In genomic region chr5:126002222-126002897, GRCh38 we compare ENCODE assay signal across 9 cellular contexts.
DNase-seq lines count a peak whose midpoint lies in the region; ATAC-seq, FAIRE-seq and TF ChIP-seq lines count a peak whose summit lies in the region.
"Had no signal": no experiment of that assay in that cellular context is flagged by ENCODE, and none has a peak within 500 bp of the region (broad histone marks: within the 10 kb centered on the region; RNA-seq: fewer than 3 reads in every experiment).

No MANE protein-coding gene starts in this region.

- no peak for ATAC-seq in GM21528 (IDR thresholded peaks at IDR 0.05; ENCODE audit: low FRiP score, unreplicated experiment)
- ATAC-seq in GM18907 (IDR thresholded peaks at IDR 0.05; ENCODE audit: unreplicated experiment), result no peak

- no peaks in the 10 kb centered on the region for H3K9me3 ChIP-seq in kidney (ENCODE audit: control insufficient read depth in 1 of 2, low read length in 2 of 2)

- H3K27ac ChIP-seq in brain microvascular endothelial cell, result peak overlapping the region; percentile 80
- H3K27ac ChIP-seq in kidney (ENCODE audit: low read depth in 2 of 2, low read length in 2 of 2), result peak overlapping the region; percentile 55 to 70
- peak overlapping the region; percentile 37 for H3K27ac ChIP-seq in substantia nigra (ENCODE audit: low read depth, low read length, poor library complexity, severe bottlenecking)

- peaks cover 5 to 15% of the 10 kb centered on the region in 2 donors for H3K4me1 ChIP-seq in kidney (ENCODE audit: control insufficient read depth in 1 of 2, insufficient read depth in 1 of 2, low read depth in 1 of 2, low read length in 2 of 2)

- intact Hi-C loops in kidney (cut with DNase I), result no loop called here

- no peaks in the 10 kb centered on the region for H3K36me3 ChIP-seq in brain microvascular endothelial cell (replicated peaks)
- no peaks in the 10 kb centered on the region for H3K36me3 ChIP-seq in kidney (ENCODE audit: control insufficient read depth in 1 of 2, insufficient read depth in 2 of 2, low read length in 2 of 2)

- H3K4me3 ChIP-seq in brain microvascular endothelial cell (ENCODE audit: low read depth, low read length) (no peak overlapping the region), kidney (ENCODE audit: low read length in 2 of 2) (no peak overlapping the region)

- in situ Hi-C loops in brain microvascular endothelial cell (cut with HindIII; ENCODE audit: low pct_ligation_motif_present, low sequenced_read_pairs), result no loop called here

- TF ChIP-seq CTCF in brain microvascular endothelial cell (IDR thresholded peaks at IDR 0.05; ENCODE audit: low read depth, low read length, missing control alignments), result no peak
- TF ChIP-seq CTCF in kidney (IDR thresholded peaks at IDR 0.05; ENCODE audit: borderline replicate concordance, extremely low read depth, insufficient read depth), result no peak

- DNase-seq in HS-5 (ENCODE audit: low read depth), result peak; percentile 47
- peak; percentile 90 for DNase-seq in brain microvascular endothelial cell
- DNase-seq in kidney, result peak; percentile 86
- DNase-seq in substantia nigra (lab: John Stamatoyannopoulos, UW), result peak in 34 of 49 donors; percentile 1 to 76 (median 36)
- DNase-seq in SHP77 (lab: John Stamatoyannopoulos, UW), result no peak
- no peak for DNase-seq in NCI-H1694 treated with DMSO at 0.1 percent for 48 hours (lab: John Stamatoyannopoulos, UW)
- DNase-seq: T-helper 1 cell had no signal

- peak; percentile 62 for FAIRE-seq in kidney (lab: Jason Lieb, UNC)

- no peaks in the 10 kb centered on the region for H3K27me3 ChIP-seq in brain microvascular endothelial cell (replicated peaks)

- no peak overlapping the region for H3K9ac ChIP-seq in kidney (ENCODE audit: low read length in 2 of 2)

Comparison
In these comparisons a context has a peak if more than half of its experiments do, and no peak if none do; other contexts are left out.
1. DNase-seq: peak in HS-5 (single experiment), brain microvascular endothelial cell (single experiment), kidney (single experiment) and substantia nigra (34 of 49); none in SHP77 (0 of 2) and NCI-H1694 treated with DMSO at 0.1 percent for 48 hours (single experiment).
2. Peak in every context shown above with its lines, with median percentiles within 50 percentile points of each other: H3K27ac ChIP-seq.